Comparison of ENCODE assay signal across 8 cellular contexts in the genomic region with DNA sequence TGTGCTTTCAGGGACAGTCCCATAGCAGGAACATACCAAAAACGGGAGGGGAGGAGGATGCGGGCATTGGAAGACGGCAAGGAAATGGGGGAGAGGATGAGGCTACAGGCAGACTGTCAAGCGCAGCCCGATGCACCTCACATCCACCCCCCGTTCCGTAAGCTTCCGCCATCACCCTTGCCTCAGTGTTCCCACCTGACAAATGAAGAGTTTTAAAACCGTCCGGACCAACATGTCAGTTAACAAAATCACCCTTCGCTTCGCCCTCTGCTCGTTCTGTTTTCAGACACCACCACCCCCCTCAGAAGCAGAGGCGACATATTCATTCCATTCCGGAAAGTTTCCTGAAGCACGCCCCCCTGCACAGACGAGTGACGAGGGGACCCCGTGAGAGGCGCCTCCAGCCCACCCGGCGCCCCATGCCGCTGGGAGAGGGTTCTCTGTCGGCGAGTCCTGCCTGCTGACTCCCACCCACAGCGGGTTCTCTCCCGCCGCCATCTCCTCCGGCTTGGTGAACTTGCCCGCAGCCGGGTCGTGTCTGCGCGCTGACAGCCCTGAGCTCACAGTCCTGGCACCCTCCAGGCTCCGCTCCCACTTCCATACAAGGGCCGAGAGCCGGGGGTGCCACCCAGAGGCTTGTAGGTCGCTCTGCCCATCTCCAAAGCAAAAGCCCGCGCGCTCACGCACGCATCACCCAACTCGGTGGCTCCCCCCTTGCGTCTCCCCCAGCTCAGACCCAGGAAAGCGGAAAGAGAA. TPM values are rescaled to one million over a fixed set of nuclear protein-coding genes. Genes with fewer than 3 reads are reported as not detected.
DNase-seq lines count a peak whose midpoint lies in the region; ATAC-seq, FAIRE-seq and TF ChIP-seq lines count a peak whose summit lies in the region.

No MANE protein-coding gene starts in this region.

- ATAC-seq in CD4-positive, alpha-beta T cell (ENCODE audit: poor library complexity): peak; percentile 22

- H3K4me3 ChIP-seq in coronary artery: peak overlapping the region; percentile 92
- peak overlapping the region; percentile 45 for H3K4me3 ChIP-seq in neuron (ENCODE audit: low read length)

- intact Hi-C loops in CD4-positive, alpha-beta T cell (cut with DNase I, micrococcal nuclease): loop anchor here (5.0 to 10.0 kb wide), 2 partner anchors 267 to 270 kb away; partner anchors contain the start of genes NCAPD3 (in 2 of the 2) and VPS26B (in 2 of the 2)

- in situ Hi-C loops in GM13977 (cut with MboI; ENCODE audit: low pct_unique_long_range_greater_than_20kb, low sequenced_read_pairs, unreplicated experiment): no loop called here

- H3K27ac ChIP-seq in CD4-positive, alpha-beta T cell (ENCODE audit: low read depth, low read length): no peak overlapping the region
- peak overlapping the region; percentile 92 to 98 for H3K27ac ChIP-seq in coronary artery

- H3K36me3 ChIP-seq in neuron (ENCODE audit: insufficient read depth, low read length): no peaks in the 10 kb centered on the region

- no peaks in the 10 kb centered on the region for H3K36me3 Mint-ChIP-seq in CD4-positive, alpha-beta T cell (ENCODE audit: low read depth)
- H3K36me3 Mint-ChIP-seq in T-helper 1 cell treated with Interleukin-12 subunit alpha and Interleukin-12 subunit beta and Interleukin-4 antibody, amounts not matched to agents 30 μg/mL and 1 μg/mL, for 36 hours (ENCODE audit: low read depth): peaks cover 10% of the 10 kb centered on the region

- peaks cover 16% of the 10 kb centered on the region for H3K27me3 ChIP-seq in CD4-positive, alpha-beta T cell (ENCODE audit: control insufficient read depth, insufficient read depth, low read length)
- peaks cover 20% of the 10 kb centered on the region for H3K27me3 ChIP-seq in neuron (ENCODE audit: insufficient read depth, low read length)

- CTCF ChIA-PET in CD4-positive, alpha-beta T cell (lab: Charles Lee): interaction anchor here (2.4 to 4.5 kb wide), 3 partner anchors 8 to 27 kb away, joined by 8 to 26 read pairs (median 14); no protein-coding TSS in a partner anchor

- H3K27me3 Mint-ChIP-seq in CD4-positive, alpha-beta T cell: peaks cover 20% of the 10 kb centered on the region
- H3K27me3 Mint-ChIP-seq in T-helper 1 cell treated with Interleukin-12 subunit alpha and Interleukin-12 subunit beta and Interleukin-4 antibody, amounts not matched to agents 30 μg/mL and 1 μg/mL, for 36 hours (ENCODE audit: low read depth): peaks cover 30% of the 10 kb centered on the region

- H3K9me3 ChIP-seq in CD4-positive, alpha-beta T cell (ENCODE audit: control insufficient read depth, low read length): no peaks in the 10 kb centered on the region
- no peaks in the 10 kb centered on the region for H3K9me3 ChIP-seq in neuron (ENCODE audit: low read length)

- H2AFZ ChIP-seq in neuron (ENCODE audit: low read depth, low read length): no peak overlapping the region

- POLR2A ChIA-PET in CD4-positive, alpha-beta T cell (lab: Charles Lee): interaction anchor here (0.8 to 4.5 kb wide), 7 partner anchors 9 to 114 kb away, joined by 3 to 42 read pairs (median 4); partner anchors contain the start of gene JAM3

- H3K4me1 Mint-ChIP-seq in CD4-positive, alpha-beta T cell (ENCODE audit: low read depth): peaks cover 46% of the 10 kb centered on the region
- H3K4me1 Mint-ChIP-seq in T-helper 1 cell treated with Interleukin-12 subunit alpha and Interleukin-12 subunit beta and Interleukin-4 antibody, amounts not matched to agents 30 μg/mL and 1 μg/mL, for 36 hours (ENCODE audit: low read depth): peaks cover 41% of the 10 kb centered on the region

- FAIRE-seq in GM12892 (lab: Jason Lieb, UNC): no peak

- peak overlapping the region; percentile 49 for H3K27ac Mint-ChIP-seq in CD4-positive, alpha-beta T cell
- peak overlapping the region; percentile 46 for H3K27ac Mint-ChIP-seq in T-helper 1 cell treated with Interleukin-12 subunit alpha and Interleukin-12 subunit beta and Interleukin-4 antibody, amounts not matched to agents 30 μg/mL and 1 μg/mL, for 36 hours

- TF ChIP-seq POLR2A in GM12892 (IDR thresholded peaks at IDR 0.05; ENCODE audit: low read depth, low read length): no peak

- H3K4me3 Mint-ChIP-seq in CD4-positive, alpha-beta T cell: peak overlapping the region; percentile 96
- H3K4me3 Mint-ChIP-seq in T-helper 1 cell treated with Interleukin-12 subunit alpha and Interleukin-12 subunit beta and Interleukin-4 antibody, amounts not matched to agents 30 μg/mL and 1 μg/mL, for 36 hours: peak overlapping the region; percentile 88

- no peaks in the 10 kb centered on the region for H3K9me3 Mint-ChIP-seq in CD4-positive, alpha-beta T cell
- no peaks in the 10 kb centered on the region for H3K9me3 Mint-ChIP-seq in T-helper 1 cell treated with Interleukin-12 subunit alpha and Interleukin-12 subunit beta and Interleukin-4 antibody, amounts not matched to agents 30 μg/mL and 1 μg/mL, for 36 hours

- TF ChIP-seq CTCF in CD4-positive, alpha-beta T cell (IDR thresholded peaks at IDR 0.05): no peak
- TF ChIP-seq CTCF in coronary artery (IDR thresholded peaks at IDR 0.05) (no peak), GM13977 (IDR thresholded peaks at IDR 0.05; ENCODE audit: extremely low read depth, insufficient read depth, missing control alignments) (no peak)

- DNase-seq in CD4-positive, alpha-beta T cell: peak in 5 of 10 experiments; percentile 14 to 53 (median 32)
- DNase-seq in coronary artery (ENCODE audit: low spot score): peak; percentile 91
- DNase-seq in GM13977 (ENCODE audit: low spot score): no peak
- DNase-seq in SK-N-DZ (ENCODE audit: low spot score): no peak
- DNase-seq in SHP77 treated with DMSO at 0.1 percent for 48 hours (lab: John Stamatoyannopoulos, UW): no peak
- DNase-seq in GM12892 (ENCODE audit: insufficient read length): no peak

- H3K4me1 ChIP-seq in neuron (ENCODE audit: insufficient read depth, low read length): peaks cover 40% of the 10 kb centered on the region

RNA-seq across cellular contexts. Expression of gene IGSF9B, which starts 1.5 kb away (rescaled TPM):
- total RNA-seq in CD4-positive, alpha-beta T cell: 10 to 100 TPM; 24.3 to 27.4 TPM
- polyA plus RNA-seq in SK-N-DZ (2014; cell fraction: cytosol; rRNA removed): 0.98 and 11.7 TPM in 2 replicates
- 0.64 and 3.8 TPM in 2 replicates for polyA plus RNA-seq in SK-N-DZ (2014; cell fraction: nucleus; rRNA removed)
- polyA plus RNA-seq in GM12892 (2012; ENCODE audit: missing spikeins): 3.8 TPM
